Comparison of ENCODE assay signal across 9 cellular contexts in genomic region chr3:46812237-46812791, GRCh38. TPM values are rescaled to one million over a fixed set of nuclear protein-coding genes. Genes with fewer than 3 reads are reported as not detected.
DNase-seq lines count a peak whose midpoint lies in the region; ATAC-seq and TF ChIP-seq lines count a peak whose summit lies in the region.
"Had no signal": no experiment of that assay in that cellular context is flagged by ENCODE, and none has a peak within 500 bp of the region (broad histone marks: within the 10 kb centered on the region; RNA-seq: fewer than 3 reads in every experiment).

No MANE protein-coding gene starts in this region.

- no peak for TF ChIP-seq CTCF in left lung (IDR thresholded peaks at IDR 0.05)

- H3K27me3 ChIP-seq in left lung, result peaks cover 0 to 24% of the 10 kb centered on the region in 2 donors

- H3K4me1 Mint-ChIP-seq in central memory CD8-positive, alpha-beta T cell, result peaks cover 13% of the 10 kb centered on the region

- peaks cover 9 to 15% of the 10 kb centered on the region in 2 donors for H3K4me1 ChIP-seq in left lung

- no peaks in the 10 kb centered on the region for H3K36me3 ChIP-seq in left lung

- peak; percentile 54 for ATAC-seq in central memory CD8-positive, alpha-beta T cell (replicated peaks; ENCODE audit: extremely low read depth, poor library complexity, severe bottlenecking)
- ATAC-seq in left lung (peak; percentile 100), GM21360 (IDR thresholded peaks at IDR 0.05; ENCODE audit: unreplicated experiment) (no peak)

- H3K27me3 Mint-ChIP-seq in central memory CD8-positive, alpha-beta T cell, result no peaks in the 10 kb centered on the region

- H3K27ac ChIP-seq in left lung, result no peak overlapping the region
- H3K27ac ChIP-seq: epithelial cell of prostate had no signal

- peak overlapping the region; percentile 22 to 34 for H3K4me3 ChIP-seq in left lung

- H3K4me3 Mint-ChIP-seq in central memory CD8-positive, alpha-beta T cell, result peak overlapping the region; percentile 76

- intact Hi-C loops in left lung (cut with DNase I), result no loop called here

- no peaks in the 10 kb centered on the region for H3K9me3 ChIP-seq in left lung

- H3K27ac Mint-ChIP-seq in central memory CD8-positive, alpha-beta T cell (ENCODE audit: low read depth), result peak overlapping the region; percentile 44

- DNase-seq in NOMO-1 (lab: John Stamatoyannopoulos, UW; ENCODE audit: unreplicated experiment in 2 of 2), result peak; percentile 3 to 27
- DNase-seq in NOMO-1 treated with dmso at 0.1 percent for 144 hours (lab: John Stamatoyannopoulos, UW; ENCODE audit: unreplicated experiment), result no peak
- DNase-seq in activated CD4-positive, CD25-positive, alpha-beta regulatory T cell treated with anti-CD3 and anti-CD28 coated beads, Interleukin-2, amount 50 U/mL, for 72 hours, result peak; percentile 66
- DNase-seq in central memory CD8-positive, alpha-beta T cell (ENCODE audit: low spot score in 2 of 2), result peak in 1 of 2 donors; percentile 32
- peak; percentile 80 to 92 for DNase-seq in left lung
- DNase-seq in stimulated activated CD4-positive, alpha-beta T cell treated with anti-CD3 and anti-CD28 coated beads, TNF-alpha, amount 100 ng/mL, for 24 hours (ENCODE audit: low read depth in 3 of 3), result peak; percentile 44 to 80 (median 46)
- DNase-seq in NCI-H2107 (lab: John Stamatoyannopoulos, UW), result no peak

- no peaks in the 10 kb centered on the region for H3K36me3 Mint-ChIP-seq in central memory CD8-positive, alpha-beta T cell (ENCODE audit: insufficient read depth)

- H3K9me3 Mint-ChIP-seq in central memory CD8-positive, alpha-beta T cell, result no peaks in the 10 kb centered on the region

RNA-seq across cellular contexts. Expression of gene MYL3, which starts 50.9 kb away (rescaled TPM):
- total RNA-seq in left lung, result 1 to 10 TPM; 3.1 to 4.9 TPM

Comparison
In these comparisons a context has a peak if more than half of its experiments do, and no peak if none do; other contexts are left out.
1. DNase-seq: peak in NOMO-1 (2 of 2), activated CD4-positive, CD25-positive, alpha-beta regulatory T cell treated with anti-CD3 and anti-CD28 coated beads, Interleukin-2, amount 50 U/mL, for 72 hours (single experiment), left lung (2 of 2) and stimulated activated CD4-positive, alpha-beta T cell treated with anti-CD3 and anti-CD28 coated beads, TNF-alpha, amount 100 ng/mL, for 24 hours (3 of 3); none in NOMO-1 treated with dmso at 0.1 percent for 144 hours (single experiment) and NCI-H2107 (single experiment).